In genomic region chr12:132554857-132555630, GRCh38 we compare ENCODE assay signal across 9 cellular contexts. TPM values are rescaled to one million over a fixed set of nuclear protein-coding genes. Genes with fewer than 3 reads are reported as not detected.
DNase-seq lines count a peak whose midpoint lies in the region; ATAC-seq and TF ChIP-seq lines count a peak whose summit lies in the region.
"Had no signal": no experiment of that assay in that cellular context is flagged by ENCODE, and none has a peak within 500 bp of the region (broad histone marks: within the 10 kb centered on the region; RNA-seq: fewer than 3 reads in every experiment).

No MANE protein-coding gene starts in this region.

- no peak overlapping the region for H3K27ac ChIP-seq in upper lobe of right lung

- no peaks in the 10 kb centered on the region for H3K27me3 ChIP-seq in upper lobe of right lung

- peak; percentile 32 for DNase-seq in stimulated activated CD4-positive, alpha-beta T cell treated with anti-CD3 and anti-CD28 coated beads, Interleukin-15, amount 100 ng/mL, for 24 hours
- no peak for DNase-seq in stimulated activated CD4-positive, alpha-beta T cell treated with anti-CD3 and anti-CD28 coated beads, Interleukin-1b, Interleukin-23, amount 100 ng/mL, for 48 hours
- DNase-seq in NCI-H526 (lab: John Stamatoyannopoulos, UW), result peak; percentile 11 to 47
- DNase-seq in dermis blood vessel endothelial cell, result peak; percentile 46
- DNase-seq in upper lobe of right lung, result no peak
- no peak for DNase-seq in NCI-H2227 (lab: John Stamatoyannopoulos, UW; ENCODE audit: unreplicated experiment)
- DNase-seq in retina, result no peak
- DNase-seq: NCI-H2227 treated with DMSO at 0.1 percent for 48 hours had no signal

- H3K9me3 ChIP-seq in upper lobe of right lung, result no peaks in the 10 kb centered on the region

- H3K36me3 ChIP-seq in upper lobe of right lung, result no peaks in the 10 kb centered on the region

- ATAC-seq in upper lobe of right lung, result no peak
- ATAC-seq in HG03135 (IDR thresholded peaks at IDR 0.05; ENCODE audit: unreplicated experiment), result no peak

- intact Hi-C loops in upper lobe of right lung (cut with DNase I), result no loop called here

- TF ChIP-seq CTCF in upper lobe of right lung (IDR thresholded peaks at IDR 0.05), result peak; percentile 27

- H3K4me3 ChIP-seq in upper lobe of right lung, result no peak overlapping the region

- no peaks in the 10 kb centered on the region for H3K4me1 ChIP-seq in upper lobe of right lung

RNA-seq across cellular contexts. Expression of gene LRCOL1, which starts 55.3 kb away (rescaled TPM):
- total RNA-seq in dermis blood vessel endothelial cell (3.2 and 6.6 TPM in 2 replicates), upper lobe of right lung (1.8 TPM)

Comparison
In these comparisons a context has a peak if more than half of its experiments do, and no peak if none do; other contexts are left out.
1. DNase-seq: peak in stimulated activated CD4-positive, alpha-beta T cell treated with anti-CD3 and anti-CD28 coated beads, Interleukin-15, amount 100 ng/mL, for 24 hours (single experiment), NCI-H526 (2 of 2) and dermis blood vessel endothelial cell (single experiment); none in stimulated activated CD4-positive, alpha-beta T cell treated with anti-CD3 and anti-CD28 coated beads, Interleukin-1b, Interleukin-23, amount 100 ng/mL, for 48 hours (single experiment), upper lobe of right lung (single experiment), NCI-H2227 (single experiment) and retina (single experiment).